Comparison of ENCODE assay signal across 17 cellular contexts in genomic region chr21:37855568-37856391, GRCh38.
A peak's percentile ranks its signal among the peaks of the same experiment; 100 is the strongest.
DNase-seq lines count a peak whose midpoint lies in the region; ATAC-seq, FAIRE-seq and TF ChIP-seq lines count a peak whose summit lies in the region.
"Had no signal": no experiment of that assay in that cellular context is flagged by ENCODE, and none has a peak within 500 bp of the region (broad histone marks: within the 10 kb centered on the region; RNA-seq: fewer than 3 reads in every experiment).

No MANE protein-coding gene starts in this region.

- no peaks in the 10 kb centered on the region for H3K4me1 ChIP-seq in SK-N-SH (ENCODE audit: control insufficient read depth in 1 of 2, insufficient read depth in 2 of 2, low read depth in 1 of 2, low read length in 1 of 2)
- H3K4me1 ChIP-seq in small intestine (ENCODE audit: control insufficient read depth in 2 of 2, insufficient read depth in 1 of 2, low read depth in 1 of 2, low read length in 1 of 2), result no peaks in the 10 kb centered on the region
- H3K4me1 ChIP-seq: transverse colon had no signal

- H3K27ac ChIP-seq in SK-N-SH (ENCODE audit: low read depth in 2 of 2, low read length in 1 of 2) (no peak overlapping the region), small intestine (ENCODE audit: low read depth in 1 of 2, low read length in 1 of 2) (no peak overlapping the region)
- H3K27ac ChIP-seq: transverse colon had no signal

- WGBS in SK-N-SH (ENCODE audit: low lambda C conversion rate), result 7% methylated on average over 7 of the region's 7 CpGs
- WGBS in small intestine, 3 donors, result 45 to 62% (median 59%) methylated on average over 7 of the region's 7 CpGs

- peak; percentile 51 for DNase-seq in AG04449 (ENCODE audit: low read depth, low spot score)
- DNase-seq in NCI-H1694 (lab: John Stamatoyannopoulos, UW), result peak; percentile 97
- DNase-seq in astrocyte of the spinal cord (ENCODE audit: low read depth, low spot score), result peak; percentile 69
- peak; percentile 53 for DNase-seq in kidney glomerular epithelial cell (lab: John Stamatoyannopoulos, UW)
- DNase-seq in SK-N-SH, result no peak
- DNase-seq in stimulated activated CD4-positive, alpha-beta T cell treated with anti-CD3 and anti-CD28 coated beads, Interleukin-4, amount 100 ng/mL, for 1 hour, result no peak
- no peak for DNase-seq in small intestine
- DNase-seq: activated CD4-positive, alpha-beta T cell treated with anti-CD3 and anti-CD28 coated beads for 1 hour; H9; NCI-H1436 treated with DMSO at 0.1 percent for 48 hours; NK-92 treated with Interleukin-12 subunit alpha and Interleukin-12 subunit beta, amount 100 ng/mL, for 24 hours; transverse colon had no signal

- H2AFZ ChIP-seq in SK-N-SH (ENCODE audit: low read depth), result no peak overlapping the region

- POLR2A ChIA-PET in AG04449 (lab: Yijun Ruan, JAX), result no interaction called here
- POLR2A ChIA-PET in SK-N-SH (lab: Yijun Ruan, JAX), result no interaction called here

- TF ChIP-seq EP300 in SK-N-SH (IDR thresholded peaks at IDR 0.05; ENCODE audit: borderline replicate concordance in 1 of 2, low read depth in 1 of 2, low read length in 1 of 2), result no peak

- no peaks in the 10 kb centered on the region for H4K20me1 ChIP-seq in SK-N-SH (ENCODE audit: insufficient read depth)

- H3K9ac ChIP-seq in SK-N-SH, result no peak overlapping the region

- no peaks in the 10 kb centered on the region for H3K27me3 ChIP-seq in SK-N-SH (ENCODE audit: insufficient read depth)
- no peaks in the 10 kb centered on the region for H3K27me3 ChIP-seq in small intestine (ENCODE audit: control insufficient read depth in 2 of 2, insufficient read depth in 2 of 2, low read length in 2 of 2)

- H3F3A ChIP-seq in SK-N-SH (replicated peaks; ENCODE audit: insufficient read depth), result no peaks in the 10 kb centered on the region

- H3K4me2 ChIP-seq in SK-N-SH, result no peak overlapping the region

- H3K79me2 ChIP-seq in SK-N-SH (ENCODE audit: insufficient read depth), result no peaks in the 10 kb centered on the region

- no peak for TF ChIP-seq CTCF in AG04449 (IDR thresholded peaks at IDR 0.05; ENCODE audit: insufficient read depth, low read length, missing control alignments)
- no peak for TF ChIP-seq CTCF in astrocyte of the spinal cord (IDR thresholded peaks at IDR 0.05; ENCODE audit: low read depth, low read length)
- TF ChIP-seq CTCF in SK-N-SH (IDR thresholded peaks at IDR 0.05), result no peak

- H3K36me3 ChIP-seq in SK-N-SH (replicated peaks in 1 of 2; ENCODE audit: control insufficient read depth in 1 of 2, insufficient read depth in 2 of 2, low read length in 1 of 2) (no peaks in the 10 kb centered on the region), small intestine (ENCODE audit: control insufficient read depth in 2 of 2, insufficient read depth in 2 of 2, low read length in 2 of 2) (no peaks in the 10 kb centered on the region)
- H3K36me3 ChIP-seq: transverse colon had no signal

- in situ Hi-C loops in astrocyte of the spinal cord (cut with HindIII; ENCODE audit: low sequenced_read_pairs), result no loop called here

- H3K4me3 ChIP-seq in AG04449 (ENCODE audit: low read depth, low read length), result peak overlapping the region; percentile 13; the same call in 1 of the 2 replicates
- H3K4me3 ChIP-seq in astrocyte of the spinal cord (ENCODE audit: low read depth, low read length), result no peak overlapping the region
- H3K4me3 ChIP-seq in SK-N-SH (ENCODE audit: low read depth in 2 of 2, low read length in 1 of 2), result no peak overlapping the region
- no peak overlapping the region for H3K4me3 ChIP-seq in small intestine (ENCODE audit: low read depth in 1 of 2, low read length in 2 of 2)
- H3K4me3 ChIP-seq: GM12878, skin epidermis, transverse colon had no signal

- H3K9me3 ChIP-seq in SK-N-SH (no peaks in the 10 kb centered on the region), small intestine (ENCODE audit: control insufficient read depth, low read depth) (no peaks in the 10 kb centered on the region)
- H3K9me3 ChIP-seq: transverse colon had no signal

- H3K9me2 ChIP-seq in SK-N-SH, result no peaks in the 10 kb centered on the region

- ATAC-seq in HG03095 (IDR thresholded peaks at IDR 0.05; ENCODE audit: unreplicated experiment), result no peak
- ATAC-seq: GM12878 had no signal

- no peak for FAIRE-seq in small intestine (lab: Jason Lieb, UNC)
- FAIRE-seq: A204.1, GM12878, keratinocyte had no signal

- no peak for TF ChIP-seq RAD21 in SK-N-SH (IDR thresholded peaks at IDR 0.05; ENCODE audit: low read length)

- CTCF ChIA-PET in AG04449 (lab: Yijun Ruan, JAX) (interaction anchor here (0.6 to 1.0 kb wide), 3 partner anchors 18 to 61 kb away, joined by 3 read pairs; partner anchors contain the start of gene KCNJ6), SK-N-SH (lab: Yijun Ruan, JAX) (no interaction called here)

TF ChIP-seq in SK-N-SH, 30 proteins besides CTCF, POLR2A, EP300 and RAD21:
- no peak for TF ChIP-seq CHD2 (IDR thresholded peaks at IDR 0.05; ENCODE audit: low read length, partially characterized antibody)
- TF ChIP-seq NFIC (IDR thresholded peaks at IDR 0.05; ENCODE audit: borderline replicate concordance), result no peak
- no peak for TF ChIP-seq RCOR1 (IDR thresholded peaks at IDR 0.05; ENCODE audit: low read length)
- TF ChIP-seq SIN3A (IDR thresholded peaks at IDR 0.05; ENCODE audit: borderline replicate concordance, low read depth, low read length), result no peak
- TF ChIP-seq, protein P1, sequence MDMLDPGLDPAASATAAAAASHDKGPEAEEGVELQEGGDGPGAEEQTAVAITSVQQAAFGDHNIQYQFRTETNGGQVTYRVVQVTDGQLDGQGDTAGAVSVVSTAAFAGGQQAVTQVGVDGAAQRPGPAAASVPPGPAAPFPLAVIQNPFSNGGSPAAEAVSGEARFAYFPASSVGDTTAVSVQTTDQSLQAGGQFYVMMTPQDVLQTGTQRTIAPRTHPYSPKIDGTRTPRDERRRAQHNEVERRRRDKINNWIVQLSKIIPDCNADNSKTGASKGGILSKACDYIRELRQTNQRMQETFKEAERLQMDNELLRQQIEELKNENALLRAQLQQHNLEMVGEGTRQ (IDR thresholded peaks at IDR 0.05; ENCODE audit: borderline replicate concordance, low read depth, low read length), result no peak
- no peak for TF ChIP-seq RXRA (IDR thresholded peaks at IDR 0.05; ENCODE audit: borderline replicate concordance, low read depth)
- no peak for TF ChIP-seq JUND (IDR thresholded peaks at IDR 0.05)
- no peak for TF ChIP-seq FOSL2 (IDR thresholded peaks at IDR 0.05; ENCODE audit: borderline replicate concordance, low read depth)
- no peak for TF ChIP-seq YY1 (IDR thresholded peaks at IDR 0.05; ENCODE audit: low read depth)

Comparison
In these comparisons a context has a peak if more than half of its experiments do, and no peak if none do; other contexts are left out.
1. DNase-seq: peak in AG04449 (single experiment), NCI-H1694 (single experiment), astrocyte of the spinal cord (single experiment) and kidney glomerular epithelial cell (single experiment); none in SK-N-SH (single experiment), stimulated activated CD4-positive, alpha-beta T cell treated with anti-CD3 and anti-CD28 coated beads, Interleukin-4, amount 100 ng/mL, for 1 hour (single experiment) and small intestine (single experiment).